11 cellular contexts compared by ENCODE assay signal in the genomic region with DNA sequence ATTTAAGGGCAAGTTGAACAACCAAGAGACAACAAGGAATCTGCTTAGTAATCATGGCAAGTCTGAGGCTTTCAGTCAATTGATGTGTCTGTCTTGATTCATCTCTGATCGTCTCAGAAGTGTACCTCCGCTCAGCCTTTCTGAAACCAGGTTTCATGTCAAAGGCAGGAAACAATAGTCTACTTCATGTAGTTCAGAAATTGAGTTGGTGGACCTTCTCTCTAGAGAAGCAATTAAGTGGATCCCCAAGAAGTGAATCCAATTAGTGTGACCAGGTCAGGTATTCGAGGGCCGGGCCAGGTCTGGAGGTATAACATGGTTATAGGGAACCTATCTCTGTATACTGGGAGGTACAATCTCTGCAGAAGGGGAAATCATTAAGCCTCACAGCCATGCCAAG. TPM values are rescaled to one million over a fixed set of nuclear protein-coding genes. Genes with fewer than 3 reads are reported as not detected.
DNase-seq lines count a peak whose midpoint lies in the region; ATAC-seq and TF ChIP-seq lines count a peak whose summit lies in the region.
"Had no signal": no experiment of that assay in that cellular context is flagged by ENCODE, and none has a peak within 500 bp of the region (broad histone marks: within the 10 kb centered on the region; RNA-seq: fewer than 3 reads in every experiment).

No MANE protein-coding gene starts in this region.

- no peaks in the 10 kb centered on the region for H3K79me2 ChIP-seq in mammary epithelial cell (ENCODE audit: insufficient read depth, low read length)

- BruUV-seq in Caco-2 (replicated peaks; lab: Mats Ljungman, UMichigan), result no TSS peak
- no TSS peak for BruUV-seq in mammary epithelial cell (replicated peaks; lab: Mats Ljungman, UMichigan)

- POLR2A ChIA-PET in Caco-2 (lab: Charles Lee), result no interaction called here

- no peak overlapping the region for H3K27ac ChIP-seq in mammary epithelial cell (ENCODE audit: insufficient read depth, low read depth, low read length)
- H3K27ac ChIP-seq: pancreas had no signal

- no peak overlapping the region for H3K9ac ChIP-seq in mammary epithelial cell (ENCODE audit: insufficient read depth, low read length)

- CTCF ChIA-PET in Caco-2 (lab: Charles Lee) (no interaction called here), mammary epithelial cell (lab: Charles Lee; ENCODE audit: low non-redundant PET) (no interaction called here)

- H3K27ac Mint-ChIP-seq in activated T-helper 1 cell treated with anti-CD3 and anti-CD28 coated beads, Interleukin-12 subunit alpha, Interleukin-12 subunit beta, Interleukin-2, Interleukin-4 antibody, amounts not matched to agents 30 ng/mL and 10 ng/mL and 1 ng/mL, durations not matched to agents 14 hours and 24 hours and 36 hours, result peak overlapping the region; percentile 95
- H3K27ac Mint-ChIP-seq in Caco-2 (ENCODE audit: unreplicated experiment), result no peak overlapping the region

- peak overlapping the region; percentile 65 for H3K4me3 Mint-ChIP-seq in activated T-helper 1 cell treated with anti-CD3 and anti-CD28 coated beads, Interleukin-12 subunit alpha, Interleukin-12 subunit beta, Interleukin-2, Interleukin-4 antibody, amounts not matched to agents 30 ng/mL and 10 ng/mL and 1 ng/mL, durations not matched to agents 14 hours and 24 hours and 36 hours
- no peak overlapping the region for H3K4me3 Mint-ChIP-seq in Caco-2 (ENCODE audit: unreplicated experiment)

- H3K9me3 Mint-ChIP-seq in activated T-helper 1 cell treated with anti-CD3 and anti-CD28 coated beads, Interleukin-12 subunit alpha, Interleukin-12 subunit beta, Interleukin-2, Interleukin-4 antibody, amounts not matched to agents 30 ng/mL and 10 ng/mL and 1 ng/mL, durations not matched to agents 14 hours and 24 hours and 36 hours, result no peaks in the 10 kb centered on the region
- H3K9me3 Mint-ChIP-seq in Caco-2 (ENCODE audit: unreplicated experiment), result no peaks in the 10 kb centered on the region

- WGBS in mammary epithelial cell (ENCODE audit: low coverage, missing lambda C conversion rate), result 96% methylated on average over 4 of the region's 4 CpGs

- no peak overlapping the region for H2AFZ ChIP-seq in mammary epithelial cell (ENCODE audit: low read depth, low read length)

- TF ChIP-seq CTCF in Caco-2 (IDR thresholded peaks at IDR 0.05; ENCODE audit: insufficient read depth in 1 of 2, low read depth in 1 of 2, low read length in 1 of 2, severe bottlenecking in 1 of 2, unreplicated experiment in 1 of 2) (no peak), mammary epithelial cell (conservative IDR thresholded peaks at IDR 0.05 in 1 of 2, IDR thresholded peaks at IDR 0.05 in 1 of 2; ENCODE audit: extremely low read depth in 1 of 2, insufficient read depth in 1 of 2, low read depth in 1 of 2, low read length in 2 of 2) (no peak)

- peaks cover 88% of the 10 kb centered on the region for H3K4me1 Mint-ChIP-seq in activated T-helper 1 cell treated with anti-CD3 and anti-CD28 coated beads, Interleukin-12 subunit alpha, Interleukin-12 subunit beta, Interleukin-2, Interleukin-4 antibody, amounts not matched to agents 30 ng/mL and 10 ng/mL and 1 ng/mL, durations not matched to agents 14 hours and 24 hours and 36 hours (ENCODE audit: low read depth)
- no peaks in the 10 kb centered on the region for H3K4me1 Mint-ChIP-seq in Caco-2 (ENCODE audit: low read depth, unreplicated experiment)

- peak; percentile 28 for ATAC-seq in GM18508 (IDR thresholded peaks at IDR 0.05; ENCODE audit: insufficient read depth, unreplicated experiment)
- peak; percentile 51 for ATAC-seq in GM19455 (IDR thresholded peaks at IDR 0.05; ENCODE audit: unreplicated experiment)
- peak; percentile 43 for ATAC-seq in HG03064 (IDR thresholded peaks at IDR 0.05; ENCODE audit: low read depth, unreplicated experiment)
- ATAC-seq in SK-N-SH treated with all-trans-retinoic acid at 6 μM for 48 hours, result no peak
- ATAC-seq: pancreas had no signal

- H4K20me1 ChIP-seq in mammary epithelial cell (ENCODE audit: insufficient read depth, low read length), result no peaks in the 10 kb centered on the region

- DNase-seq in activated T-helper 1 cell treated with anti-CD3 and anti-CD28 coated beads, Interleukin-12 subunit alpha, Interleukin-12 subunit beta, Interleukin-2, Interleukin-4 antibody, amounts not matched to agents 30 ng/mL and 10 ng/mL and 1 ng/mL, durations not matched to agents 14 hours and 24 hours and 36 hours (ENCODE audit: low spot score), result no peak
- no peak for DNase-seq in Caco-2
- no peak for DNase-seq in mammary epithelial cell
- no peak for DNase-seq in iPS-NIHi11 (ENCODE audit: low spot score)
- DNase-seq: EL, IMR-90, pancreas had no signal

- no peaks in the 10 kb centered on the region for H3K27me3 ChIP-seq in Caco-2 (replicated peaks; ENCODE audit: control insufficient read depth, insufficient read depth, low read length)
- no peaks in the 10 kb centered on the region for H3K27me3 ChIP-seq in mammary epithelial cell (ENCODE audit: insufficient read depth, low read length)
- H3K27me3 ChIP-seq: pancreas had no signal

- no peaks in the 10 kb centered on the region for H3K27me3 Mint-ChIP-seq in activated T-helper 1 cell treated with anti-CD3 and anti-CD28 coated beads, Interleukin-12 subunit alpha, Interleukin-12 subunit beta, Interleukin-2, Interleukin-4 antibody, amounts not matched to agents 30 ng/mL and 10 ng/mL and 1 ng/mL, durations not matched to agents 14 hours and 24 hours and 36 hours (ENCODE audit: insufficient read depth)
- H3K27me3 Mint-ChIP-seq in Caco-2 (ENCODE audit: insufficient read depth, unreplicated experiment), result peaks cover 3% of the 10 kb centered on the region

- no peak overlapping the region for H3K4me2 ChIP-seq in mammary epithelial cell (ENCODE audit: insufficient read depth, low read depth, low read length)

- no peaks in the 10 kb centered on the region for H3K36me3 ChIP-seq in Caco-2 (ENCODE audit: control insufficient read depth, insufficient read depth, low read length)
- H3K36me3 ChIP-seq in mammary epithelial cell (ENCODE audit: insufficient read depth, low read length), result peaks cover 6% of the 10 kb centered on the region
- H3K36me3 ChIP-seq: pancreas had no signal

- dilution Hi-C loops in mammary epithelial cell (cut with HindIII; ENCODE audit: low sequenced_read_pairs), result no loop called here

- in situ Hi-C loops in mammary epithelial cell (cut with MboI; ENCODE audit: low sequenced_read_pairs in 2 of 2), result no loop called here

- H3K4me3 ChIP-seq in Caco-2 (ENCODE audit: low read depth, low read length) (no peak overlapping the region), mammary epithelial cell (replicated peaks in 1 of 3; ENCODE audit: insufficient read depth in 1 of 3, low read depth in 2 of 3, low read length in 3 of 3) (no peak overlapping the region)
- H3K4me3 ChIP-seq: pancreas had no signal

- H3K9me3 ChIP-seq in Caco-2 (no peaks in the 10 kb centered on the region), mammary epithelial cell (replicated peaks; ENCODE audit: insufficient read depth, low read length) (no peaks in the 10 kb centered on the region)
- H3K9me3 ChIP-seq: pancreas had no signal

- H3K4me1 ChIP-seq in Caco-2, result no peaks in the 10 kb centered on the region
- H3K4me1 ChIP-seq in mammary epithelial cell (ENCODE audit: insufficient read depth, low read length), result no peaks in the 10 kb centered on the region
- H3K4me1 ChIP-seq: pancreas had no signal

- peaks cover 29% of the 10 kb centered on the region for H3K36me3 Mint-ChIP-seq in activated T-helper 1 cell treated with anti-CD3 and anti-CD28 coated beads, Interleukin-12 subunit alpha, Interleukin-12 subunit beta, Interleukin-2, Interleukin-4 antibody, amounts not matched to agents 30 ng/mL and 10 ng/mL and 1 ng/mL, durations not matched to agents 14 hours and 24 hours and 36 hours (ENCODE audit: low read depth)
- H3K36me3 Mint-ChIP-seq in Caco-2 (ENCODE audit: insufficient read depth, unreplicated experiment), result no peaks in the 10 kb centered on the region

- intact Hi-C loops in activated T-helper 1 cell treated with anti-CD3 and anti-CD28 coated beads, Interleukin-12 subunit alpha, Interleukin-12 subunit beta, Interleukin-2, Interleukin-4 antibody, amounts not matched to agents 30 ng/mL and 10 ng/mL and 1 ng/mL, durations not matched to agents 14 hours and 24 hours and 36 hours (cut with micrococcal nuclease), result loop anchor here (2.0 to 5.0 kb wide), 4 partner anchors 46 to 1246 kb away; a partner anchor contains a TSS
- intact Hi-C loops in Caco-2 (cut with micrococcal nuclease; ENCODE audit: unreplicated experiment), result no loop called here
- intact Hi-C loops in mammary epithelial cell (cut with micrococcal nuclease), result no loop called here

TF ChIP-seq in SK-N-SH treated with all-trans-retinoic acid at 6 μM for 48 hours, 23 proteins besides CTCF, POLR2A, EP300 and RAD21 (continues in another document):
- TF ChIP-seq BACH2 (CRISPR knock-in tag; IDR thresholded peaks at IDR 0.05; ENCODE audit: borderline replicate concordance) (no peak), ZFP30 (CRISPR knock-in tag; IDR thresholded peaks at IDR 0.05) (no peak), SNAI2 (CRISPR knock-in tag; IDR thresholded peaks at IDR 0.05) (no peak), RARB (CRISPR knock-in tag; IDR thresholded peaks at IDR 0.05) (no peak), TOX (CRISPR knock-in tag; IDR thresholded peaks at IDR 0.05; ENCODE audit: borderline replicate concordance) (no peak)

RNA-seq across cellular contexts. Expression of a gene that starts 31.9 kb away (rescaled TPM):
- total RNA-seq in activated T-helper 1 cell treated with anti-CD3 and anti-CD28 coated beads, Interleukin-12 subunit alpha, Interleukin-12 subunit beta, Interleukin-2, Interleukin-4 antibody, amounts not matched to agents 30 ng/mL and 10 ng/mL and 1 ng/mL, durations not matched to agents 14 hours and 24 hours and 36 hours, result 38.8 and 40.2 TPM in 2 replicates
- total RNA-seq in Caco-2 (2022) (not detected in 2 replicates), mammary epithelial cell (10 to 100 TPM; 14.5 to 54.8 TPM)
- polyA plus RNA-seq in mammary epithelial cell, result 18.3 TPM
- polyA minus RNA-seq in mammary epithelial cell, result 28.7 TPM
- total RNA-seq: IMR-90 had no signal
- polyA plus RNA-seq: IMR-90 had no signal

RNA-seq across cellular contexts. Expression of a gene that starts 45.7 kb away (rescaled TPM):
- total RNA-seq in activated T-helper 1 cell treated with anti-CD3 and anti-CD28 coated beads, Interleukin-12 subunit alpha, Interleukin-12 subunit beta, Interleukin-2, Interleukin-4 antibody, amounts not matched to agents 30 ng/mL and 10 ng/mL and 1 ng/mL, durations not matched to agents 14 hours and 24 hours and 36 hours, result 28.6 and 29.7 TPM in 2 replicates
- 33.6 and 34.0 TPM in 2 replicates for total RNA-seq in Caco-2 (2022)
- total RNA-seq in mammary epithelial cell, result 10 to 100 TPM; 32.5 to 66.2 TPM
- polyA plus RNA-seq in mammary epithelial cell, result 35.6 TPM
- 7.4 TPM for polyA minus RNA-seq in mammary epithelial cell

Comparison
In these comparisons a context has a peak if more than half of its experiments do, and no peak if none do; other contexts are left out.
1. RNA of a gene that starts 31.9 kb away (total RNA-seq): 14.5 to 54.8 TPM in mammary epithelial cell and 38.8 to 40.2 TPM in activated T-helper 1 cell treated with anti-CD3 and anti-CD28 coated beads, Interleukin-12 subunit alpha, Interleukin-12 subunit beta, Interleukin-2, Interleukin-4 antibody, amounts not matched to agents 30 ng/mL and 10 ng/mL and 1 ng/mL, durations not matched to agents 14 hours and 24 hours and 36 hours; not detected in Caco-2; every median in the first group is over 10 times any median in the second.